In genomic region chr7:93015193-93016084, GRCh38 we compare ENCODE assay signal across 11 cellular contexts.
A peak's percentile ranks its signal among the peaks of the same experiment; 100 is the strongest.
DNase-seq lines count a peak whose midpoint lies in the region; ATAC-seq, FAIRE-seq and TF ChIP-seq lines count a peak whose summit lies in the region.
"Had no signal": no experiment of that assay in that cellular context is flagged by ENCODE, and none has a peak within 500 bp of the region (broad histone marks: within the 10 kb centered on the region; RNA-seq: fewer than 3 reads in every experiment).

No MANE protein-coding gene starts in this region.

- TF ChIP-seq POLR2A in transverse colon (IDR thresholded peaks at IDR 0.05) (no peak), GM12891 (IDR thresholded peaks at IDR 0.05; ENCODE audit: low read depth, low read length) (no peak)

- H3K4me2 ChIP-seq in mammary epithelial cell (ENCODE audit: insufficient read depth, low read depth, low read length), result no peak overlapping the region

- H3K36me3 ChIP-seq in heart right ventricle, result no peaks in the 10 kb centered on the region
- H3K36me3 ChIP-seq in right atrium auricular region, result no peaks in the 10 kb centered on the region
- H3K36me3 ChIP-seq in mammary epithelial cell (ENCODE audit: insufficient read depth, low read length), result no peaks in the 10 kb centered on the region
- H3K36me3 ChIP-seq in lung (ENCODE audit: control insufficient read depth in 2 of 2, insufficient read depth in 2 of 2, low read length in 2 of 2), result no peaks in the 10 kb centered on the region
- H3K36me3 ChIP-seq in transverse colon, result no peaks in the 10 kb centered on the region

- H3K9ac ChIP-seq in mammary epithelial cell (ENCODE audit: insufficient read depth, low read length), result no peak overlapping the region

- no peaks in the 10 kb centered on the region for H4K20me1 ChIP-seq in mammary epithelial cell (ENCODE audit: insufficient read depth, low read length)

- H3K4me1 ChIP-seq in heart right ventricle (peaks cover 0 to 34% (median 22%) of the 10 kb centered on the region in 9 donors), right atrium auricular region (peaks cover 0 to 16% of the 10 kb centered on the region in 2 donors), mammary epithelial cell (ENCODE audit: insufficient read depth, low read length) (no peaks in the 10 kb centered on the region), lung (ENCODE audit: control insufficient read depth in 2 of 2, insufficient read depth in 2 of 2, low read length in 2 of 2) (peaks cover 0 to 8% of the 10 kb centered on the region in 2 donors), transverse colon (peaks cover 12 to 36% (median 20%) of the 10 kb centered on the region in 4 donors)

- H3K27me3 ChIP-seq in heart right ventricle, result no peaks in the 10 kb centered on the region
- H3K27me3 ChIP-seq in right atrium auricular region, result no peaks in the 10 kb centered on the region
- no peaks in the 10 kb centered on the region for H3K27me3 ChIP-seq in mammary epithelial cell (ENCODE audit: insufficient read depth, low read length)
- H3K27me3 ChIP-seq in lung (ENCODE audit: control insufficient read depth, insufficient read depth), result no peaks in the 10 kb centered on the region
- H3K27me3 ChIP-seq in transverse colon, result no peaks in the 10 kb centered on the region

- in situ Hi-C loops in mammary epithelial cell (cut with MboI; ENCODE audit: low sequenced_read_pairs in 2 of 2), result no loop called here
- in situ Hi-C loops in transverse colon (cut with MboI; ENCODE audit: low pct_ligation_motif_present in 1 of 4, low pct_unique_long_range_greater_than_20kb in 1 of 4, low sequenced_read_pairs in 3 of 4), result no loop called here

- no peak for FAIRE-seq in GM12891 (lab: Jason Lieb, UNC)

- H2AFZ ChIP-seq in mammary epithelial cell (ENCODE audit: low read depth, low read length), result peak overlapping the region; percentile 56

- WGBS in heart right ventricle, 2 donors, result 48 to 57% methylated on average over 4 of the region's 4 CpGs
- WGBS in mammary epithelial cell (ENCODE audit: low coverage, missing lambda C conversion rate), result 95% methylated on average over 3 of the region's 4 CpGs
- WGBS in lung, 2 donors, result 49 to 51% methylated on average over 4 of the region's 4 CpGs
- 22 to 37% methylated on average over 4 of the region's 4 CpGs for WGBS in transverse colon (ENCODE audit: low coverage in 1 of 2), 2 donors

- intact Hi-C loops in heart right ventricle (cut with DNase I) (loop anchor here in 1 of 10 donors (5.0 kb wide), 1 partner anchor 102 kb away; the partner anchor contains the start of gene SAMD9), mammary epithelial cell (cut with micrococcal nuclease) (no loop called here), transverse colon (cut with DNase I; ENCODE audit: low total_unique reads) (no loop called here)

- no peak for TF ChIP-seq CTCF in heart right ventricle (IDR thresholded peaks at IDR 0.05)
- TF ChIP-seq CTCF in right atrium auricular region (IDR thresholded peaks at IDR 0.05), result no peak
- no peak for TF ChIP-seq CTCF in mammary epithelial cell (conservative IDR thresholded peaks at IDR 0.05 in 1 of 2, IDR thresholded peaks at IDR 0.05 in 1 of 2; ENCODE audit: extremely low read depth in 1 of 2, insufficient read depth in 1 of 2, low read depth in 1 of 2, low read length in 2 of 2)
- TF ChIP-seq CTCF in lung (IDR thresholded peaks at IDR 0.05; ENCODE audit: control extremely low read depth, extremely low read depth), result no peak
- no peak for TF ChIP-seq CTCF in transverse colon (IDR thresholded peaks at IDR 0.05)

- no peaks in the 10 kb centered on the region for H3K9me3 ChIP-seq in heart right ventricle
- no peaks in the 10 kb centered on the region for H3K9me3 ChIP-seq in right atrium auricular region
- H3K9me3 ChIP-seq in mammary epithelial cell (replicated peaks; ENCODE audit: insufficient read depth, low read length), result no peaks in the 10 kb centered on the region
- no peaks in the 10 kb centered on the region for H3K9me3 ChIP-seq in lung (ENCODE audit: control insufficient read depth in 2 of 2, insufficient read depth in 1 of 2, low read length in 1 of 2)
- no peaks in the 10 kb centered on the region for H3K9me3 ChIP-seq in transverse colon

- dilution Hi-C loops in mammary epithelial cell (cut with HindIII; ENCODE audit: low sequenced_read_pairs), result no loop called here

- H3K4me3 ChIP-seq in heart right ventricle (no peak overlapping the region), right atrium auricular region (no peak overlapping the region), mammary epithelial cell (replicated peaks in 1 of 3; ENCODE audit: insufficient read depth in 1 of 3, low read depth in 2 of 3, low read length in 3 of 3) (no peak overlapping the region), lung (no peak overlapping the region), transverse colon (no peak overlapping the region)

- peak in 5 of 8 donors; percentile 51 to 83 (median 78) for ATAC-seq in heart right ventricle
- ATAC-seq in lung (ENCODE audit: insufficient read depth, low FRiP score), result no peak

- CTCF ChIA-PET in mammary epithelial cell (lab: Charles Lee; ENCODE audit: low non-redundant PET), result no interaction called here

- no peak for TF ChIP-seq EP300 in transverse colon (IDR thresholded peaks at IDR 0.05; ENCODE audit: low read depth)

- DNase-seq in heart right ventricle (no peak), right atrium auricular region (ENCODE audit: low spot score) (no peak), mammary epithelial cell (no peak), lung (ENCODE audit: low spot score) (no peak), transverse colon (no peak), GM12891 (ENCODE audit: insufficient read length, low spot score) (no peak), NCI-H1417 (lab: John Stamatoyannopoulos, UW) (no peak)
- DNase-seq in activated naive CD4-positive, alpha-beta T cell (lab: John Stamatoyannopoulos, UW), result no peak
- DNase-seq: activated effector memory CD4-positive, alpha-beta T cell treated with anti-CD3 and anti-CD28 coated beads, Interleukin-2, amount 50 U/mL, for 16 hours; effector CD8-positive, alpha-beta T cell; NCI-H1436 had no signal

- H3K79me2 ChIP-seq in mammary epithelial cell (ENCODE audit: insufficient read depth, low read length), result no peaks in the 10 kb centered on the region

- no TSS peak for BruUV-seq in mammary epithelial cell (replicated peaks; lab: Mats Ljungman, UMichigan)

- peak overlapping the region in 8 of 10 donors; percentile 10 to 70 (median 50) for H3K27ac ChIP-seq in heart right ventricle
- H3K27ac ChIP-seq in right atrium auricular region, result peak overlapping the region in 1 of 2 donors; percentile 30
- no peak overlapping the region for H3K27ac ChIP-seq in mammary epithelial cell (ENCODE audit: insufficient read depth, low read depth, low read length)
- H3K27ac ChIP-seq in lung (ENCODE audit: low read depth in 1 of 2, low read length in 1 of 2), result peak overlapping the region; percentile 39 to 45
- peak overlapping the region; percentile 10 to 55 (median 44) for H3K27ac ChIP-seq in transverse colon

TF ChIP-seq in GM12891, 5 proteins besides CTCF, POLR2A, EP300 and RAD21:
- TF ChIP-seq TAF1 (IDR thresholded peaks at IDR 0.05; ENCODE audit: low read depth, low read length) (no peak), PAX5 (IDR thresholded peaks at IDR 0.05; ENCODE audit: insufficient read depth, low read length, severe bottlenecking) (no peak), SPI1 (IDR thresholded peaks at IDR 0.05; ENCODE audit: low read depth, low read length) (no peak), POLR2AphosphoS5 (IDR thresholded peaks at IDR 0.05; ENCODE audit: low read depth, low read length) (no peak), POU2F2 (IDR thresholded peaks at IDR 0.05; ENCODE audit: low read depth, low read length) (no peak)
TF ChIP-seq in GM12891: peak in this region for 0.
